8 cellular contexts compared by ENCODE assay signal in the genomic region with DNA sequence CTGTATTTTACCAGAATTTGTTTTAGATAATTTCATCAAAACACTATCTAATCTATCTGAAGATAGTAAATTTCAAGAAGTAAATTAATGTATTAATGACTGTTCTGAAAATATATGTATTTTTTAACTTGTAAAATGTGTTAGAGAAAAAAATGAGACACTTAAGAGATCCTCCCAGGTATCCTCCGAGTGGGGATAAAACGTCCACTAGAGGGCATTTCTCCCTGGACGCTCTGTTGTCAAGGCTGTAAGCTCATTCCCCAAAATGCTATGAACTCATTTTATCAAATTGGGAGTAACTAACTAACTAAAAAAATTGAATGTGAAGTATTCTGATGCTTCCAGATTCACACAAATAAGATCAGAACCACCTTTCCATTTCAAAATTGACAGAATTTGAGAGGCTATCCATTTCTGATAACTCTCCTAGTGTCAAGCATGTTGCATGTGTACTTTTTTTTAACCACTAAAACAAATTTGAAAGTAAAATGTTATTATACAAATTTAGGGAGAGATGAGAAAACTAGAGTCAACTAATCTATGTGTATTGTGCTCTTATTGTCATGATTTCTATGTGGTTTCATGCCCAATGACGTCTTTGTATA.
DNase-seq lines count a peak whose midpoint lies in the region; ATAC-seq and TF ChIP-seq lines count a peak whose summit lies in the region.

No MANE protein-coding gene starts in this region.

- peak; percentile 68 for TF ChIP-seq CTCF in LNCaP clone FGC (IDR thresholded peaks at IDR 0.05; ENCODE audit: control insufficient read depth, extremely low read depth, insufficient read depth)

- H3K4me3 ChIP-seq in LNCaP clone FGC (ENCODE audit: low read depth, low read length): no peak overlapping the region

- DNase-seq in DMS 273 (lab: John Stamatoyannopoulos, UW; ENCODE audit: unreplicated experiment) (peak; percentile 62), DMS 273 treated with DMSO at 0.1 percent for 48 hours (lab: John Stamatoyannopoulos, UW) (no peak), LNCaP clone FGC (ENCODE audit: low read depth) (peak; percentile 31), amniotic stem cell (lab: John Stamatoyannopoulos, UW) (peak; percentile 15), iris pigment epithelial cell (ENCODE audit: low read depth) (peak; percentile 35), NCI-H1048 (lab: John Stamatoyannopoulos, UW) (no peak), nucleus accumbens (lab: John Stamatoyannopoulos, UW) (no peak)

- ATAC-seq in GM19395 (IDR thresholded peaks at IDR 0.05; ENCODE audit: unreplicated experiment): peak; percentile 82

Comparison
In these comparisons a context has a peak if more than half of its experiments do, and no peak if none do; other contexts are left out.
1. DNase-seq: peak in DMS 273 (single experiment), LNCaP clone FGC (single experiment), amniotic stem cell (single experiment) and iris pigment epithelial cell (single experiment); none in DMS 273 treated with DMSO at 0.1 percent for 48 hours (single experiment), NCI-H1048 (single experiment) and nucleus accumbens (0 of 56).